In genomic region chr15:91852741-91853500, GRCh38 we compare ENCODE assay signal across 8 cellular contexts. TPM values are rescaled to one million over a fixed set of nuclear protein-coding genes. Genes with fewer than 3 reads are reported as not detected.
DNase-seq lines count a peak whose midpoint lies in the region; ATAC-seq and TF ChIP-seq lines count a peak whose summit lies in the region.

No MANE protein-coding gene starts in this region.

- H3K27ac ChIP-seq in duodenal mucosa (ENCODE audit: low read depth, low read length) = peak overlapping the region; percentile 74

- peak in 1 of 3 donors; percentile 9 for TF ChIP-seq CTCF in lower leg skin (IDR thresholded peaks at IDR 0.05)

- H3K9me3 ChIP-seq in duodenal mucosa (ENCODE audit: control insufficient read depth in 1 of 2, low read length in 2 of 2) = no peaks in the 10 kb centered on the region

- peak overlapping the region; percentile 50 to 64 for H3K4me3 ChIP-seq in duodenal mucosa (ENCODE audit: low read depth in 1 of 2, low read length in 2 of 2)
- peak overlapping the region; percentile 68 for H3K4me3 ChIP-seq in lower leg skin (ENCODE audit: low read depth, poor library complexity, severe bottlenecking)

- TF ChIP-seq POLR2A in GM18505 (IDR thresholded peaks at IDR 0.05; ENCODE audit: borderline replicate concordance, extremely low read depth, insufficient read depth, insufficient read length) = no peak
- TF ChIP-seq POLR2A in lower leg skin (IDR thresholded peaks at IDR 0.05) = no peak

- peak overlapping the region; percentile 8 to 64 for H3K9ac ChIP-seq in duodenal mucosa (ENCODE audit: low read depth in 1 of 2, low read length in 2 of 2)

- peaks cover 7 to 14% of the 10 kb centered on the region in 2 donors for H3K27me3 ChIP-seq in duodenal mucosa (ENCODE audit: control insufficient read depth in 1 of 2, insufficient read depth in 2 of 2, low read length in 2 of 2)

- DNase-seq in A172 (ENCODE audit: low spot score) = peak; percentile 37
- peak; percentile 74 for DNase-seq in NCI-H226
- DNase-seq in activated CD4-positive, alpha-beta T cell treated with anti-CD3 and anti-CD28 coated beads, Interleukin-2, amount 50 U/mL, for 48 hours = peak; percentile 70 to 73
- DNase-seq in lower leg skin (ENCODE audit: low spot score in 2 of 2) = peak; percentile 79 to 95
- DNase-seq in stimulated activated CD4-positive, alpha-beta T cell treated with anti-CD3 and anti-CD28 coated beads, Interleukin-4, amount 100 ng/mL, for 4 hours = peak; percentile 62 to 71

- peaks cover 26 to 36% of the 10 kb centered on the region in 2 donors for H3K4me1 ChIP-seq in duodenal mucosa (ENCODE audit: control insufficient read depth in 1 of 2, insufficient read depth in 2 of 2, low read length in 2 of 2)

- ATAC-seq in GM18505 (IDR thresholded peaks at IDR 0.05; ENCODE audit: unreplicated experiment) = peak; percentile 58
- peak; percentile 40 for ATAC-seq in HG03025 (IDR thresholded peaks at IDR 0.05; ENCODE audit: low FRiP score, unreplicated experiment)

- H3K36me3 ChIP-seq in duodenal mucosa (ENCODE audit: control insufficient read depth in 1 of 2, insufficient read depth in 2 of 2, low read length in 2 of 2) = no peaks in the 10 kb centered on the region

- intact Hi-C loops in lower leg skin (cut with DNase I; ENCODE audit: low total_unique reads) = loop anchor here (5.0 to 10.0 kb wide), 2 partner anchors 122 to 224 kb away; no protein-coding TSS in a partner anchor

- 0 to 1% methylated on average over 21 to 48 of the region's 70 CpGs for WGBS in lower leg skin, 2 donors

RNA-seq across cellular contexts. Expression of gene SLCO3A1, which starts 0.6 kb away (rescaled TPM):
- 2.8 and 4.0 TPM in 2 replicates for total RNA-seq in A172 (2014; rRNA removed; shearing (Covaris generic))
- 10 to 100 TPM; 23.1 to 62.8 (median 35.1) TPM for total RNA-seq in lower leg skin

Comparison
In these comparisons a context has a peak if more than half of its experiments do, and no peak if none do; other contexts are left out.
1. Peak in every context shown above with its lines: DNase-seq, ATAC-seq, H3K4me3 ChIP-seq and H3K27ac ChIP-seq.
2. DNase-seq: peak in every context shown above with its lines; median percentile 87 in lower leg skin; 74 in NCI-H226; 72 in activated CD4-positive, alpha-beta T cell treated with anti-CD3 and anti-CD28 coated beads, Interleukin-2, amount 50 U/mL, for 48 hours; 66 in stimulated activated CD4-positive, alpha-beta T cell treated with anti-CD3 and anti-CD28 coated beads, Interleukin-4, amount 100 ng/mL, for 4 hours; 37 in A172.